Comparison of ENCODE assay signal across 8 cellular contexts in the genomic region with DNA sequence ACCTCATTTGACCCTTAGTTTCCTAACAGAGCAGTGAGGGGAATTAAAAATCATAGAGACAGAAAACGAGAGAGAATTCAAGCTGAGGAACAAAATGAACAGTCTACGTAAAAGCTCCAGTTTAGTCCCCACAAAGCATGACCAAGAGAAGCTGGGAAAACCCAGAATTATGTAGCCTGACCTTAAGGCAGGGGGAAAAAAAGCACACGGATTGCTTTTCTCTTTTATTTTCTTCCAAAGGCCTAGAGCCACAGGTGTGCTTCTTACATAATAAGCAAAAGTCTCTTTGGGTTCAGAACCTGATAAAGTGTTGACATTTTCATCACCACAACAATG. TPM values are rescaled to one million over a fixed set of nuclear protein-coding genes. Genes with fewer than 3 reads are reported as not detected.
A peak's percentile ranks its signal among the peaks of the same experiment; 100 is the strongest.
DNase-seq lines count a peak whose midpoint lies in the region; ATAC-seq, FAIRE-seq and TF ChIP-seq lines count a peak whose summit lies in the region.

No MANE protein-coding gene starts in this region.

- peak overlapping the region; percentile 91 for H3K9ac ChIP-seq in HepG2 (ENCODE audit: insufficient read depth, low read depth, low read length)

- H3K4me1 ChIP-seq in HepG2 (ENCODE audit: insufficient read depth, low read length) (peaks cover 58% of the 10 kb centered on the region), thoracic aorta (ENCODE audit: control insufficient read depth in 1 of 2, low read depth in 2 of 2) (peaks cover 24 to 41% of the 10 kb centered on the region in 2 donors)

- H3K4me3 Mint-ChIP-seq in activated CD8-positive, alpha-beta memory T cell treated with anti-CD3 and anti-CD28 coated beads, Interleukin-2, amount 10 ng/mL, durations not matched to agents 7 days and 5 days, result peak overlapping the region; percentile 97

- H3K4me3 ChIP-seq in HepG2 (replicated peaks in 1 of 3; ENCODE audit: insufficient read depth in 1 of 3, low read depth in 2 of 3, low read length in 3 of 3), result peak overlapping the region; percentile 73 to 97 (median 87)
- peak overlapping the region; percentile 97 for H3K4me3 ChIP-seq in thoracic aorta

- no peak for TF ChIP-seq EP300 in HepG2 (IDR thresholded peaks at IDR 0.05; ENCODE audit: low read depth in 2 of 2, low read length in 2 of 2)
- TF ChIP-seq EP300 in HepG2 (CRISPR knock-in tag; IDR thresholded peaks at IDR 0.05; ENCODE audit: borderline replicate concordance), result no peak

- peaks cover 53% of the 10 kb centered on the region for H3K79me2 ChIP-seq in HepG2 (ENCODE audit: insufficient read depth, low read length)

- TF ChIP-seq CTCF in HepG2 (CRISPR knock-in tag; IDR thresholded peaks at IDR 0.05) (no peak), thoracic aorta (IDR thresholded peaks at IDR 0.05) (no peak), GM10248 (IDR thresholded peaks at IDR 0.05; ENCODE audit: control extremely low read depth, extremely low read depth, low read depth, missing control alignments) (no peak)

- POLR2A ChIA-PET in HepG2 (lab: Yijun Ruan, JAX), result interaction anchor here (0.7 to 2.2 kb wide), 15 partner anchors 12 to 204 kb away, joined by 3 to 20 read pairs (median 5); a partner anchor contains a TSS
- POLR2A ChIA-PET in GM10248 (lab: Yijun Ruan, JAX), result interaction anchor here (0.6 to 0.9 kb wide), 3 partner anchors 15 to 33 kb away, joined by 3 to 6 read pairs (median 4); no protein-coding TSS in a partner anchor

- BruUV-seq in HepG2 (replicated peaks; lab: Mats Ljungman, UMichigan), result no TSS peak

- CTCF ChIA-PET in activated CD8-positive, alpha-beta memory T cell treated with anti-CD3 and anti-CD28 coated beads, Interleukin-2, amount 10 ng/mL, durations not matched to agents 7 days and 5 days (lab: Charles Lee), result interaction anchor here (0.8 to 2.0 kb wide), 7 partner anchors 11 to 245 kb away, joined by 3 to 14 read pairs (median 4); a partner anchor contains a TSS
- CTCF ChIA-PET in HepG2 (lab: Yijun Ruan, JAX; ENCODE audit: low intra/inter-chr PET ratio, low total read pairs) (no interaction called here), GM10248 (lab: Yijun Ruan, JAX) (interaction anchor here (0.8 to 1.7 kb wide), 5 partner anchors 9 to 104 kb away, joined by 3 to 11 read pairs (median 4); a partner anchor contains a TSS)

- H3K27me3 ChIP-seq in HepG2 (ENCODE audit: control insufficient read depth in 1 of 2, insufficient read depth in 2 of 2, low read length in 2 of 2), result peaks cover 0 to 4% of the 10 kb centered on the region in 2 experiments; a peak in 1 of 5 replicates
- H3K27me3 ChIP-seq in thoracic aorta (replicated peaks; ENCODE audit: insufficient read depth), result no peaks in the 10 kb centered on the region

- no peak for ATAC-seq in activated CD8-positive, alpha-beta memory T cell treated with anti-CD3 and anti-CD28 coated beads, Interleukin-2, amount 10 ng/mL, durations not matched to agents 7 days and 5 days
- ATAC-seq in HepG2 (peak; percentile 7), thoracic aorta (ENCODE audit: insufficient number of reproducible peaks, low FRiP score, low read depth) (no peak)

- no peak for FAIRE-seq in HepG2 (lab: Jason Lieb, UNC)

- no peaks in the 10 kb centered on the region for H3K27me3 Mint-ChIP-seq in activated CD8-positive, alpha-beta memory T cell treated with anti-CD3 and anti-CD28 coated beads, Interleukin-2, amount 10 ng/mL, durations not matched to agents 7 days and 5 days

- WGBS in HepG2 (ENCODE audit: low lambda C conversion rate), result 2% methylated on average over 3 of the region's 3 CpGs

- in situ Hi-C loops in HepG2 (cut with HindIII; ENCODE audit: extremely low pct_ligation_motif_present, low pct_unique_long_range_greater_than_20kb), result no loop called here

- H3K36me3 ChIP-seq in HepG2 (replicated peaks in 1 of 2; ENCODE audit: control insufficient read depth in 1 of 2, insufficient read depth in 2 of 2, low read length in 2 of 2) (no peaks in the 10 kb centered on the region; a peak in 1 of 5 replicates), thoracic aorta (no peaks in the 10 kb centered on the region)

- intact Hi-C loops in HepG2 (cut with micrococcal nuclease; ENCODE audit: unreplicated experiment), result loop anchor here (1.0 to 2.0 kb wide), 2 partner anchors 22 to 40 kb away; a partner anchor contains a TSS

- peak overlapping the region; percentile 86 for H3K4me2 ChIP-seq in HepG2 (ENCODE audit: low read depth, low read length)

- no peaks in the 10 kb centered on the region for H3K9me3 Mint-ChIP-seq in activated CD8-positive, alpha-beta memory T cell treated with anti-CD3 and anti-CD28 coated beads, Interleukin-2, amount 10 ng/mL, durations not matched to agents 7 days and 5 days (ENCODE audit: low read depth)

- no peaks in the 10 kb centered on the region for H3K9me3 ChIP-seq in HepG2 (ENCODE audit: low read length)
- H3K9me3 ChIP-seq in thoracic aorta, result no peaks in the 10 kb centered on the region

- H2AFZ ChIP-seq in HepG2 (ENCODE audit: low read length), result peak overlapping the region; percentile 44

- TF ChIP-seq POLR2A in HepG2 (IDR thresholded peaks at IDR 0.05; ENCODE audit: insufficient read depth in 1 of 2, low read depth in 2 of 2, low read length in 2 of 2), result no peak

- peaks cover 47% of the 10 kb centered on the region for H3K4me1 Mint-ChIP-seq in activated CD8-positive, alpha-beta memory T cell treated with anti-CD3 and anti-CD28 coated beads, Interleukin-2, amount 10 ng/mL, durations not matched to agents 7 days and 5 days

- H3K27ac ChIP-seq in angular gyrus (ENCODE audit: low read depth, low read length) (peak overlapping the region; percentile 94), HepG2 (ENCODE audit: extremely low read length, insufficient read depth, low read length) (peak overlapping the region; percentile 97), thoracic aorta (peak overlapping the region; percentile 69 to 70)

- peaks cover 7% of the 10 kb centered on the region for H3K36me3 Mint-ChIP-seq in activated CD8-positive, alpha-beta memory T cell treated with anti-CD3 and anti-CD28 coated beads, Interleukin-2, amount 10 ng/mL, durations not matched to agents 7 days and 5 days

- H4K20me1 ChIP-seq in HepG2 (ENCODE audit: insufficient read depth, low read length), result peaks cover 16% of the 10 kb centered on the region; the same call in 1 of the 2 replicates

- peak overlapping the region; percentile 95 for H3K27ac Mint-ChIP-seq in activated CD8-positive, alpha-beta memory T cell treated with anti-CD3 and anti-CD28 coated beads, Interleukin-2, amount 10 ng/mL, durations not matched to agents 7 days and 5 days

- no peak for DNase-seq in activated CD8-positive, alpha-beta memory T cell treated with anti-CD3 and anti-CD28 coated beads, Interleukin-2, amount 10 ng/mL, durations not matched to agents 7 days and 5 days
- DNase-seq in activated CD8-positive, alpha-beta memory T cell treated with anti-CD3 and anti-CD28 coated beads, Interleukin-2, amount 50 U/mL, for 4 hours, result no peak
- no peak for DNase-seq in HepG2 (ENCODE audit: low spot score)
- no peak for DNase-seq in thoracic aorta (ENCODE audit: low spot score)
- DNase-seq in GM10248 (ENCODE audit: extremely low spot score), result no peak
- no peak for DNase-seq in MV-4-11 (lab: John Stamatoyannopoulos, UW)
- no peak for DNase-seq in NCI-H2081 treated with DMSO at 0.1 percent for 48 hours (lab: John Stamatoyannopoulos, UW)

- no peak for TF ChIP-seq RAD21 in HepG2 (CRISPR knock-in tag; IDR thresholded peaks at IDR 0.05)

RNA-seq across cellular contexts. Expression of a gene that starts 0.5 kb away (rescaled TPM):
- 10 to 100 TPM; 36.1 to 41.9 TPM for total RNA-seq in activated CD8-positive, alpha-beta memory T cell treated with anti-CD3 and anti-CD28 coated beads, Interleukin-2, amount 10 ng/mL, durations not matched to agents 7 days and 5 days
- 26.0 and 26.1 TPM in 2 replicates for total RNA-seq in HepG2 (2016; rRNA removed; fragmentation: Illumina TruSeq; extraction: Trizol)
- total RNA-seq in HepG2 (2016; cell fraction: cytosol; rRNA removed; fragmentation: Illumina TruSeq; extraction: Trizol; ENCODE audit: low read depth), result 17.6 and 23.5 TPM in 2 replicates
- 22.8 and 26.4 TPM in 2 replicates for total RNA-seq in HepG2 (2016; cell fraction: insoluble cytoplasmic fraction; rRNA removed; fragmentation: Illumina TruSeq; extraction: Trizol)
- total RNA-seq in HepG2 (2016; cell fraction: membrane; rRNA removed; fragmentation: Illumina TruSeq; extraction: Trizol), result 11.4 and 12.2 TPM in 2 replicates
- total RNA-seq in HepG2 (2016; cell fraction: nucleus; rRNA removed; fragmentation: Illumina TruSeq; extraction: Trizol), result 31.5 and 33.0 TPM in 2 replicates
- polyA plus RNA-seq in HepG2 (2011; rRNA removed), result 15.7 and 16.8 TPM in 2 replicates
- polyA plus RNA-seq in HepG2 (2011; cell fraction: cytosol; rRNA removed), result 7.8 and 8.9 TPM in 2 replicates
- 32.8 and 50.7 TPM in 2 replicates for polyA plus RNA-seq in HepG2 (2011; cell fraction: nucleus; rRNA removed)
- polyA plus RNA-seq in HepG2 (2012), result 16.2 and 19.7 TPM in 2 replicates
- polyA plus RNA-seq in HepG2 (2016; cell fraction: cytosol; fragmentation: Illumina TruSeq; extraction: Trizol; ENCODE audit: low read depth), result 0.49 and 0.63 TPM in 2 replicates
- 10.4 and 12.5 TPM in 2 replicates for polyA plus RNA-seq in HepG2 (2016; cell fraction: insoluble cytoplasmic fraction; fragmentation: Illumina TruSeq; extraction: Trizol; ENCODE audit: low read depth)
- polyA plus RNA-seq in HepG2 (2016; cell fraction: membrane; fragmentation: Illumina TruSeq; extraction: Trizol; ENCODE audit: low read depth), result 1.7 and 2.2 TPM in 2 replicates
- 14.6 and 18.1 TPM in 2 replicates for polyA plus RNA-seq in HepG2 (2016; cell fraction: nucleus; fragmentation: Illumina TruSeq; extraction: Trizol; ENCODE audit: insufficient read depth, low read depth)
- polyA minus RNA-seq in HepG2 (2011; rRNA and poly(A)+ RNA removed; ENCODE audit: low replicate concordance), result 74.1 and 110 TPM in 2 replicates
- 20.0 and 28.0 TPM in 2 replicates for polyA minus RNA-seq in HepG2 (2011; cell fraction: cytosol; rRNA and poly(A)+ RNA removed)
- polyA minus RNA-seq in HepG2 (2011; cell fraction: nucleus; rRNA and poly(A)+ RNA removed), result 91.6 and 127 TPM in 2 replicates
- 10 to 100 TPM; 35.2 to 42.2 TPM for total RNA-seq in thoracic aorta

RNA-seq across cellular contexts. Expression of a gene that starts 22.7 kb away (rescaled TPM):
- 1 to 10 TPM; 5.9 to 6.6 TPM for total RNA-seq in activated CD8-positive, alpha-beta memory T cell treated with anti-CD3 and anti-CD28 coated beads, Interleukin-2, amount 10 ng/mL, durations not matched to agents 7 days and 5 days
- total RNA-seq in HepG2 (2016; rRNA removed; fragmentation: Illumina TruSeq; extraction: Trizol) (4.8 and 6.9 TPM in 2 replicates), thoracic aorta (1 to 10 TPM in 1 of 2 donors, not detected in 1; 1.1 TPM)
- total RNA-seq in HepG2 (2016; cell fraction: cytosol; rRNA removed; fragmentation: Illumina TruSeq; extraction: Trizol; ENCODE audit: low read depth), result 1.5 and 2.1 TPM in 2 replicates
- total RNA-seq in HepG2 (2016; cell fraction: insoluble cytoplasmic fraction; rRNA removed; fragmentation: Illumina TruSeq; extraction: Trizol), result 4.6 and 6.5 TPM in 2 replicates
- 4.0 and 4.8 TPM in 2 replicates for total RNA-seq in HepG2 (2016; cell fraction: membrane; rRNA removed; fragmentation: Illumina TruSeq; extraction: Trizol)
- 1.5 and 3.2 TPM in 2 replicates for total RNA-seq in HepG2 (2016; cell fraction: nucleus; rRNA removed; fragmentation: Illumina TruSeq; extraction: Trizol)
- polyA plus RNA-seq in HepG2 (2011; rRNA removed), result 2.5 and 3.0 TPM in 2 replicates
- polyA plus RNA-seq in HepG2 (2011; cell fraction: cytosol; rRNA removed), result 1.7 and 2.6 TPM in 2 replicates
- polyA plus RNA-seq in HepG2 (2011; cell fraction: nucleus; rRNA removed), result 2.5 and 3.5 TPM in 2 replicates
- polyA plus RNA-seq in HepG2 (2012), result 2.4 and 2.6 TPM in 2 replicates
- 0.31 and 0.55 TPM in 2 replicates for polyA plus RNA-seq in HepG2 (2016; cell fraction: cytosol; fragmentation: Illumina TruSeq; extraction: Trizol; ENCODE audit: low read depth)
- polyA plus RNA-seq in HepG2 (2016; cell fraction: insoluble cytoplasmic fraction; fragmentation: Illumina TruSeq; extraction: Trizol; ENCODE audit: low read depth), result 4.2 and 4.6 TPM in 2 replicates
- 1.1 and 1.2 TPM in 2 replicates for polyA plus RNA-seq in HepG2 (2016; cell fraction: membrane; fragmentation: Illumina TruSeq; extraction: Trizol; ENCODE audit: low read depth)
- polyA plus RNA-seq in HepG2 (2016; cell fraction: nucleus; fragmentation: Illumina TruSeq; extraction: Trizol; ENCODE audit: insufficient read depth, low read depth), result 1.9 and 3.3 TPM in 2 replicates
- polyA minus RNA-seq in HepG2 (2011; rRNA and poly(A)+ RNA removed; ENCODE audit: low replicate concordance), result 4.5 and 8.3 TPM in 2 replicates
- 2.2 TPM in 2 replicates for polyA minus RNA-seq in HepG2 (2011; cell fraction: cytosol; rRNA and poly(A)+ RNA removed)
- 2.2 and 4.4 TPM in 2 replicates for polyA minus RNA-seq in HepG2 (2011; cell fraction: nucleus; rRNA and poly(A)+ RNA removed)

RNA-seq across cellular contexts. Expression of a gene that starts 23.0 kb away (rescaled TPM):
- 10 to 100 TPM; 64.0 to 72.9 TPM for total RNA-seq in activated CD8-positive, alpha-beta memory T cell treated with anti-CD3 and anti-CD28 coated beads, Interleukin-2, amount 10 ng/mL, durations not matched to agents 7 days and 5 days
- total RNA-seq in HepG2 (2016; rRNA removed; fragmentation: Illumina TruSeq; extraction: Trizol) (55.0 and 61.8 TPM in 2 replicates), thoracic aorta (100 to 1,000 TPM; 121 to 144 TPM)
- total RNA-seq in HepG2 (2016; cell fraction: cytosol; rRNA removed; fragmentation: Illumina TruSeq; extraction: Trizol; ENCODE audit: low read depth), result 13.7 and 14.5 TPM in 2 replicates
- 58.5 and 64.2 TPM in 2 replicates for total RNA-seq in HepG2 (2016; cell fraction: insoluble cytoplasmic fraction; rRNA removed; fragmentation: Illumina TruSeq; extraction: Trizol)
- 46.2 and 49.5 TPM in 2 replicates for total RNA-seq in HepG2 (2016; cell fraction: membrane; rRNA removed; fragmentation: Illumina TruSeq; extraction: Trizol)
- 30.0 and 38.4 TPM in 2 replicates for total RNA-seq in HepG2 (2016; cell fraction: nucleus; rRNA removed; fragmentation: Illumina TruSeq; extraction: Trizol)
- 76.3 and 77.3 TPM in 2 replicates for polyA plus RNA-seq in HepG2 (2011; rRNA removed)
- polyA plus RNA-seq in HepG2 (2011; cell fraction: cytosol; rRNA removed), result 56.1 and 62.7 TPM in 2 replicates
- polyA plus RNA-seq in HepG2 (2011; cell fraction: nucleus; rRNA removed), result 84.0 and 100 TPM in 2 replicates
- 38.3 and 43.7 TPM in 2 replicates for polyA plus RNA-seq in HepG2 (2012)
- polyA plus RNA-seq in HepG2 (2016; cell fraction: cytosol; fragmentation: Illumina TruSeq; extraction: Trizol; ENCODE audit: low read depth), result 10.8 and 11.5 TPM in 2 replicates
- polyA plus RNA-seq in HepG2 (2016; cell fraction: insoluble cytoplasmic fraction; fragmentation: Illumina TruSeq; extraction: Trizol; ENCODE audit: low read depth), result 62.7 and 66.3 TPM in 2 replicates
- 31.9 and 39.2 TPM in 2 replicates for polyA plus RNA-seq in HepG2 (2016; cell fraction: membrane; fragmentation: Illumina TruSeq; extraction: Trizol; ENCODE audit: low read depth)
- polyA plus RNA-seq in HepG2 (2016; cell fraction: nucleus; fragmentation: Illumina TruSeq; extraction: Trizol; ENCODE audit: insufficient read depth, low read depth), result 48.8 and 53.2 TPM in 2 replicates
- polyA minus RNA-seq in HepG2 (2011; rRNA and poly(A)+ RNA removed; ENCODE audit: low replicate concordance), result 156 and 179 TPM in 2 replicates
- polyA minus RNA-seq in HepG2 (2011; cell fraction: cytosol; rRNA and poly(A)+ RNA removed), result 39.7 and 48.5 TPM in 2 replicates
- 55.7 and 65.5 TPM in 2 replicates for polyA minus RNA-seq in HepG2 (2011; cell fraction: nucleus; rRNA and poly(A)+ RNA removed)
